ENCODE assay signal across 6 cellular contexts in genomic region chr20:17821606-17822005, GRCh38.
DNase-seq lines count a peak whose midpoint lies in the region; ATAC-seq and TF ChIP-seq lines count a peak whose summit lies in the region.
"Not testable (repeated sequence)": the region's sequence is repeated elsewhere in the genome, so short reads cannot be mapped to it uniquely, and the experiment has no call there.

No MANE protein-coding gene starts in this region.

- H3K4me1 Mint-ChIP-seq in chondrocyte (ENCODE audit: low read depth) (peaks cover 41% of the 10 kb centered on the region), nephron (peaks cover 43% of the 10 kb centered on the region)
- H3K4me1 Mint-ChIP-seq in memory B cell = not testable (repeated sequence)

- H3K4me1 ChIP-seq in IMR-90 (ENCODE audit: control insufficient read depth, insufficient read depth, low read length) (peaks cover 13% of the 10 kb centered on the region), stomach (peaks cover 17 to 41% (median 29%) of the 10 kb centered on the region in 4 donors)

- H3K27me3 ChIP-seq in IMR-90 (ENCODE audit: control insufficient read depth, insufficient read depth, low read length); stomach: not testable (repeated sequence)

- not testable (repeated sequence) for H3K27me3 Mint-ChIP-seq in chondrocyte (ENCODE audit: low read depth); memory B cell; nephron (ENCODE audit: low read depth)

- H3K9me3 Mint-ChIP-seq in chondrocyte (ENCODE audit: low read depth); memory B cell; nephron: not testable (repeated sequence)

- not testable (repeated sequence) for H3K9ac ChIP-seq in IMR-90 (ENCODE audit: low read depth, low read length)

- H4K5ac ChIP-seq in IMR-90 (ENCODE audit: low read depth, low read length) = not testable (repeated sequence)

- not testable (repeated sequence) for H2BK20ac ChIP-seq in IMR-90 (ENCODE audit: low read depth, low read length)

- peaks cover 17% of the 10 kb centered on the region for H3K9me1 ChIP-seq in IMR-90 (ENCODE audit: insufficient read depth, low read length)

- not testable (repeated sequence) for H2BK120ac ChIP-seq in IMR-90 (ENCODE audit: low read depth, low read length)

- H4K91ac ChIP-seq in IMR-90 (ENCODE audit: insufficient read depth, low read depth, low read length) = not testable (repeated sequence)

- TF ChIP-seq EP300 in stomach (IDR thresholded peaks at IDR 0.05) = not testable (repeated sequence)

- H3K36me3 ChIP-seq in IMR-90 (ENCODE audit: control insufficient read depth, insufficient read depth, low read length); stomach: not testable (repeated sequence)

- ATAC-seq in IMR-90 (ENCODE audit: low read depth); memory B cell (ENCODE audit: low read depth): not testable (repeated sequence)

- in situ Hi-C loops in IMR-90 (cut with MboI; ENCODE audit: low sequenced_read_pairs) = not testable (repeated sequence)

- not testable (repeated sequence) for H3K36me3 Mint-ChIP-seq in chondrocyte (ENCODE audit: low read depth); memory B cell; nephron (ENCODE audit: low read depth)

- H2BK5ac ChIP-seq in IMR-90 (ENCODE audit: low read depth, low read length, poor library complexity, severe bottlenecking) = not testable (repeated sequence)

- H3K27ac ChIP-seq in IMR-90 (ENCODE audit: insufficient read depth, low read length) = not testable (repeated sequence)
- H3K27ac ChIP-seq in stomach = peak overlapping the region in 4 of 5 donors; percentile 43 to 63 (median 60)

- not testable (repeated sequence) for H3K4ac ChIP-seq in IMR-90 (ENCODE audit: low read depth, low read length)

- not testable (repeated sequence) for H3K18ac ChIP-seq in IMR-90 (ENCODE audit: low read depth, low read length)

- not testable (repeated sequence) for H2BK15ac ChIP-seq in IMR-90 (ENCODE audit: low read depth, low read length)

- H4K20me1 ChIP-seq in IMR-90 (ENCODE audit: insufficient read depth, low read length) = not testable (repeated sequence)

- intact Hi-C loops in IMR-90 (cut with micrococcal nuclease); posterior vena cava (cut with DNase I); stomach (cut with DNase I; ENCODE audit: low total_unique reads): not testable (repeated sequence)

- not testable (repeated sequence) for H3K4me3 ChIP-seq in IMR-90 (ENCODE audit: insufficient read depth, low read depth, low read length); stomach

- not testable (repeated sequence) for TF ChIP-seq POLR2A in IMR-90 (IDR thresholded peaks at IDR 0.05; ENCODE audit: low read depth, low read length); stomach (IDR thresholded peaks at IDR 0.05)

- H3K4me2 ChIP-seq in IMR-90 (ENCODE audit: low read depth, low read length) = not testable (repeated sequence)

- WGBS in IMR-90 (ENCODE audit: extremely low coverage in 2 of 2, insufficient read length in 1 of 2), 2 experiments = no CpG with 5 or more reads among the region's 3 CpGs
- 83 to 89% (median 86%) methylated on average over 3 of the region's 3 CpGs for WGBS in stomach, 5 donors

- H3K56ac ChIP-seq in IMR-90 (ENCODE audit: extremely low read depth, insufficient read depth, low read length) = not testable (repeated sequence)

- TF ChIP-seq CTCF in IMR-90 (conservative IDR thresholded peaks at IDR 0.05; ENCODE audit: low read depth, low read length); chondrocyte (IDR thresholded peaks at IDR 0.05); nephron (IDR thresholded peaks at IDR 0.05; ENCODE audit: unreplicated experiment in 3 of 3); stomach (IDR thresholded peaks at IDR 0.05): not testable (repeated sequence)

- not testable (repeated sequence) for TF ChIP-seq RAD21 in IMR-90 (IDR thresholded peaks at IDR 0.05; ENCODE audit: low read length)

- not testable (repeated sequence) for H4K8ac ChIP-seq in IMR-90 (ENCODE audit: low read depth in 2 of 2, low read length in 2 of 2)

- peak overlapping the region; percentile 34 for H2AFZ ChIP-seq in IMR-90 (replicated peaks; ENCODE audit: low read length, poor library complexity)

- not testable (repeated sequence) for BruUV-seq in IMR-90 (replicated peaks; lab: Mats Ljungman, UMichigan)

- POLR2A ChIA-PET in IMR-90 (lab: Charles Lee; ENCODE audit: unreplicated experiment) = interaction anchor here (0.6 kb wide), 1 partner anchor 139 kb away, joined by 3 read pairs; the partner anchor contains the start of gene RRBP1

- H3K79me1 ChIP-seq in IMR-90 (ENCODE audit: low read depth in 1 of 2, low read length in 2 of 2) = not testable (repeated sequence)

- H3K27ac Mint-ChIP-seq in chondrocyte (ENCODE audit: unreplicated experiment) (peak overlapping the region; percentile 5), memory B cell (peak overlapping the region; percentile 9), nephron (peak overlapping the region; percentile 94 to 95 (median 94))

- H3K4me3 Mint-ChIP-seq in chondrocyte (ENCODE audit: unreplicated experiment); memory B cell; nephron: not testable (repeated sequence)

- H3K9me3 ChIP-seq in IMR-90 (ENCODE audit: control insufficient read depth, insufficient read depth, low read length); stomach: not testable (repeated sequence)

- dilution Hi-C loops in IMR-90 (cut with HindIII; ENCODE audit: low sequenced_read_pairs, unreplicated experiment) = not testable (repeated sequence)

- not testable (repeated sequence) for H2AK5ac ChIP-seq in IMR-90 (ENCODE audit: low read depth, low read length)

- DNase-seq in IMR-90; chondrocyte (ENCODE audit: low spot score); memory B cell (ENCODE audit: low spot score in 2 of 2); stomach: not testable (repeated sequence)
- peak; percentile 51 for DNase-seq in posterior vena cava (ENCODE audit: low spot score)

- H3K23ac ChIP-seq in IMR-90 (ENCODE audit: low read depth, low read length) = not testable (repeated sequence)

- CTCF ChIA-PET in IMR-90 (lab: Yijun Ruan, JAX) = not testable (repeated sequence)

- not testable (repeated sequence) for H3K14ac ChIP-seq in IMR-90 (replicated peaks; ENCODE audit: low read depth, low read length)

- not testable (repeated sequence) for H2AK9ac ChIP-seq in IMR-90 (replicated peaks; ENCODE audit: low read depth, low read length, poor library complexity)

Comparison
In these comparisons a context has a peak if more than half of its experiments do, and no peak if none do; other contexts are left out.
1. H3K27ac Mint-ChIP-seq: peak in every context shown above with its lines; median percentile 94 in nephron; 9 in memory B cell; 5 in chondrocyte.